7 cellular contexts compared by ENCODE assay signal in genomic region chr1:36463773-36464604, GRCh38. TPM values are rescaled to one million over a fixed set of nuclear protein-coding genes. Genes with fewer than 3 reads are reported as not detected.
A peak's percentile ranks its signal among the peaks of the same experiment; 100 is the strongest.
DNase-seq lines count a peak whose midpoint lies in the region; ATAC-seq, FAIRE-seq and TF ChIP-seq lines count a peak whose summit lies in the region.

MRPS15 (minus strand) TSS chr1:36464384; CDS start chr1:36464275, 109 bp downstream.

- H3K27me3 ChIP-seq in hepatocyte: no peaks in the 10 kb centered on the region

- peak within 1 kb of the TSS; percentile 77 for H2AFZ ChIP-seq in hepatocyte

- WGBS in hepatocyte (ENCODE audit: low lambda C conversion rate, missing lambda C conversion rate): 2% methylated on average over 65 of the region's 66 CpGs

- no peaks in the 10 kb centered on the region for H3K36me3 ChIP-seq in hepatocyte (replicated peaks; ENCODE audit: insufficient read depth, low read depth)

- H3K4me3 ChIP-seq in hepatocyte: peak within 1 kb of the TSS; percentile 88

- peak; percentile 96 for ATAC-seq in HG02981 (IDR thresholded peaks at IDR 0.05; ENCODE audit: unreplicated experiment)

- FAIRE-seq in GM18507 (lab: Jason Lieb, UNC): peak; percentile 99

- peak within 1 kb of the TSS; percentile 96 for H3K4me2 ChIP-seq in hepatocyte

- H3K9me2 ChIP-seq in hepatocyte (replicated peaks; ENCODE audit: insufficient read depth): no peaks in the 10 kb centered on the region

- DNase-seq in GM18507 (ENCODE audit: extremely low spot score, insufficient read length, low read depth): peak; percentile 94
- DNase-seq in NCI-H2029 treated with DMSO at 0.1 percent for 48 hours (lab: John Stamatoyannopoulos, UW): peak; percentile 100
- DNase-seq in T-helper 9 cell: peak; percentile 92
- DNase-seq in astrocyte of the hippocampus (ENCODE audit: low read depth, low spot score): peak; percentile 97
- DNase-seq in hepatocyte (ENCODE audit: low spot score): peak; percentile 97
- DNase-seq in retina: peak; percentile 96

- peaks cover 20% of the 10 kb centered on the region for H3K79me2 ChIP-seq in hepatocyte

- no peak for TF ChIP-seq CTCF in hepatocyte (IDR thresholded peaks at IDR 0.05; ENCODE audit: poor library complexity)

- peak within 1 kb of the TSS; percentile 98 for H3K27ac ChIP-seq in hepatocyte

- H3K4me1 ChIP-seq in hepatocyte (ENCODE audit: insufficient read depth): peaks cover 16% of the 10 kb centered on the region

- H3K9me3 ChIP-seq in hepatocyte (ENCODE audit: low read depth): no peaks in the 10 kb centered on the region

- H4K20me1 ChIP-seq in hepatocyte (ENCODE audit: insufficient read depth, poor library complexity, severe bottlenecking): no peaks in the 10 kb centered on the region

RNA-seq across cellular contexts. Expression of gene MRPS15, which starts in this region (rescaled TPM):
- total RNA-seq in hepatocyte: 63.2 and 77.4 TPM in 2 replicates
- 127 and 136 TPM in 2 replicates for polyA plus RNA-seq in hepatocyte

Comparison
In these comparisons a context has a peak if more than half of its experiments do, and no peak if none do; other contexts are left out.
1. Peak in every context shown above with its lines: DNase-seq, ATAC-seq, H3K4me3 ChIP-seq and H3K27ac ChIP-seq.